16 cellular contexts compared by ENCODE assay signal in genomic region chr17:80318166-80318565, GRCh38. TPM values are rescaled to one million over a fixed set of nuclear protein-coding genes. Genes with fewer than 3 reads are reported as not detected.
DNase-seq lines count a peak whose midpoint lies in the region; ATAC-seq and TF ChIP-seq lines count a peak whose summit lies in the region.
"Had no signal": no experiment of that assay in that cellular context is flagged by ENCODE, and none has a peak within 500 bp of the region (broad histone marks: within the 10 kb centered on the region; RNA-seq: fewer than 3 reads in every experiment).

No MANE protein-coding gene starts in this region.

- intact Hi-C loops in posterior vena cava (cut with DNase I), result loop anchor here in 1 of 2 donors (10.0 kb wide), 1 partner anchor 57 kb away; no protein-coding TSS in a partner anchor

- ATAC-seq in activated T-cell treated with anti-CD3 and anti-CD28 coated beads, Interleukin-2, amount 50 U/mL, for 4 hours, result no peak
- ATAC-seq in HG03520 (IDR thresholded peaks at IDR 0.05; ENCODE audit: unreplicated experiment), result no peak

- peaks cover 4% of the 10 kb centered on the region for H3K4me1 Mint-ChIP-seq in activated T-cell treated with anti-CD3 and anti-CD28 coated beads, Interleukin-2, amount 50 U/mL, for 24 hours (ENCODE audit: low read depth)
- H3K4me1 Mint-ChIP-seq in activated T-cell treated with anti-CD3 and anti-CD28 coated beads, Interleukin-2, amount 50 U/mL, for 4 hours (ENCODE audit: low read depth), result peaks cover 4% of the 10 kb centered on the region

- TF ChIP-seq CTCF in Peyer's patch (IDR thresholded peaks at IDR 0.05), result no peak
- TF ChIP-seq CTCF in suprapubic skin (IDR thresholded peaks at IDR 0.05), result no peak

- no peak for DNase-seq in activated T-cell treated with anti-CD3 and anti-CD28 coated beads, Interleukin-2, amount 50 U/mL, for 24 hours
- DNase-seq in activated T-cell treated with anti-CD3 and anti-CD28 coated beads, Interleukin-2, amount 50 U/mL, for 4 hours, result no peak
- DNase-seq in Peyer's patch, result peak in 2 of 3 donors; percentile 33 to 40
- DNase-seq in posterior vena cava (ENCODE audit: low spot score), result peak; percentile 55
- peak; percentile 16 to 18 for DNase-seq in suprapubic skin (ENCODE audit: low spot score in 2 of 2)
- no peak for DNase-seq in LoVo (ENCODE audit: low spot score)
- DNase-seq: 8988T; CD4-positive, alpha-beta memory T cell; DMS153; DMS79; GDM1; GM23248 had no signal

- H3K9me3 ChIP-seq in Peyer's patch, result no peaks in the 10 kb centered on the region
- H3K9me3 ChIP-seq in suprapubic skin, result no peaks in the 10 kb centered on the region
- H3K9me3 ChIP-seq: HAP-1 had no signal

- H3K27me3 Mint-ChIP-seq in activated T-cell treated with anti-CD3 and anti-CD28 coated beads, Interleukin-2, amount 50 U/mL, for 24 hours, result no peaks in the 10 kb centered on the region
- H3K27me3 Mint-ChIP-seq in activated T-cell treated with anti-CD3 and anti-CD28 coated beads, Interleukin-2, amount 50 U/mL, for 4 hours (ENCODE audit: low read depth), result no peaks in the 10 kb centered on the region
- H3K27me3 Mint-ChIP-seq: CD4-positive, alpha-beta memory T cell had no signal

- H3K27ac ChIP-seq in Peyer's patch, result no peak overlapping the region
- H3K27ac ChIP-seq in suprapubic skin, result no peak overlapping the region
- H3K27ac ChIP-seq: BLaER1, GM23248 had no signal

- H3K9me3 Mint-ChIP-seq in activated T-cell treated with anti-CD3 and anti-CD28 coated beads, Interleukin-2, amount 50 U/mL, for 24 hours, result no peaks in the 10 kb centered on the region
- H3K9me3 Mint-ChIP-seq in activated T-cell treated with anti-CD3 and anti-CD28 coated beads, Interleukin-2, amount 50 U/mL, for 4 hours, result no peaks in the 10 kb centered on the region

- TF ChIP-seq POLR2A in Peyer's patch (IDR thresholded peaks at IDR 0.05) (no peak), suprapubic skin (IDR thresholded peaks at IDR 0.05) (no peak)

- H3K36me3 Mint-ChIP-seq in activated T-cell treated with anti-CD3 and anti-CD28 coated beads, Interleukin-2, amount 50 U/mL, for 24 hours (ENCODE audit: low read depth), result peaks cover 78% of the 10 kb centered on the region
- peaks cover 56% of the 10 kb centered on the region for H3K36me3 Mint-ChIP-seq in activated T-cell treated with anti-CD3 and anti-CD28 coated beads, Interleukin-2, amount 50 U/mL, for 4 hours (ENCODE audit: insufficient read depth)

- H3K27me3 ChIP-seq in Peyer's patch (no peaks in the 10 kb centered on the region), suprapubic skin (no peaks in the 10 kb centered on the region)
- H3K27me3 ChIP-seq: BLaER1 had no signal

- peak overlapping the region; percentile 82 for H3K27ac Mint-ChIP-seq in activated T-cell treated with anti-CD3 and anti-CD28 coated beads, Interleukin-2, amount 50 U/mL, for 24 hours

- no peak overlapping the region for H3K4me3 Mint-ChIP-seq in activated T-cell treated with anti-CD3 and anti-CD28 coated beads, Interleukin-2, amount 50 U/mL, for 24 hours
- no peak overlapping the region for H3K4me3 Mint-ChIP-seq in activated T-cell treated with anti-CD3 and anti-CD28 coated beads, Interleukin-2, amount 50 U/mL, for 4 hours
- H3K4me3 Mint-ChIP-seq: CD14-positive monocyte; CD4-positive, alpha-beta memory T cell had no signal

- H3K4me1 ChIP-seq in Peyer's patch, result no peaks in the 10 kb centered on the region
- no peaks in the 10 kb centered on the region for H3K4me1 ChIP-seq in suprapubic skin
- H3K4me1 ChIP-seq: BLaER1, HAP-1 had no signal

- H3K36me3 ChIP-seq in Peyer's patch, result peaks cover 0 to 78% (median 0%) of the 10 kb centered on the region in 3 donors
- peaks cover 77% of the 10 kb centered on the region for H3K36me3 ChIP-seq in suprapubic skin

- H3K4me3 ChIP-seq in Peyer's patch, result no peak overlapping the region
- no peak overlapping the region for H3K4me3 ChIP-seq in suprapubic skin
- H3K4me3 ChIP-seq: BLaER1, GM23248, HAP-1 had no signal

- no peak for TF ChIP-seq EP300 in suprapubic skin (IDR thresholded peaks at IDR 0.05)

- WGBS in suprapubic skin, result 93% methylated on average over 6 of the region's 6 CpGs

RNA-seq across cellular contexts. Expression of gene RNF213, which starts 57.5 kb away (rescaled TPM):
- 100 to 1,000 TPM; 205 to 289 (median 262) TPM for total RNA-seq in activated T-cell treated with anti-CD3 and anti-CD28 coated beads, Interleukin-2, amount 50 U/mL, for 4 hours
- total RNA-seq in Peyer's patch (100 to 1,000 TPM; 187 to 404 (median 293) TPM), posterior vena cava (10 to 100 TPM; 98.8 to 99.3 TPM), suprapubic skin (100 to 1,000 TPM in 2 of 4 donors, 10 to 100 TPM in 2; 57.8 to 197 (median 94.1) TPM)

Comparison
In these comparisons a context has a peak if more than half of its experiments do, and no peak if none do; other contexts are left out.
1. DNase-seq: peak in Peyer's patch (2 of 3), posterior vena cava (single experiment) and suprapubic skin (2 of 2); none in activated T-cell treated with anti-CD3 and anti-CD28 coated beads, Interleukin-2, amount 50 U/mL, for 24 hours (single experiment), activated T-cell treated with anti-CD3 and anti-CD28 coated beads, Interleukin-2, amount 50 U/mL, for 4 hours (single experiment) and LoVo (single experiment).